In genomic region chr14:56555921-56556570, GRCh38 we compare ENCODE assay signal across 1 cellular context.
TF ChIP-seq lines count a peak whose summit lies in the region.

No MANE protein-coding gene starts in this region.

TF ChIP-seq in K562, 482 proteins besides CTCF, POLR2A, EP300 and RAD21 (continued from another document and continues in another):
- no peak for TF ChIP-seq ZNF592 (IDR thresholded peaks at IDR 0.05)
- TF ChIP-seq ZNF175 (CRISPR knock-in tag; IDR thresholded peaks at IDR 0.05; ENCODE audit: low read depth): no peak; the same call in 1 of the 2 replicates
- TF ChIP-seq SMC3 (conservative IDR thresholded peaks at IDR 0.05; ENCODE audit: insufficient read depth, low read depth, low read length): 0 out of 2 replicates have a peak, but pooled peaks have one; percentile 26
- 0 out of 2 replicates have a peak, but pooled peaks have one; percentile 30 for TF ChIP-seq ZNF589 (CRISPR knock-in tag; IDR thresholded peaks at IDR 0.05; ENCODE audit: low read depth)
- no peak for TF ChIP-seq RBBP5 (IDR thresholded peaks at IDR 0.05; ENCODE audit: borderline replicate concordance, insufficient read depth, low read length, poor library complexity, severe bottlenecking)
- TF ChIP-seq SNAPC5 (CRISPR knock-in tag; IDR thresholded peaks at IDR 0.05): no peak
- TF ChIP-seq MBD1 (CRISPR knock-in tag; IDR thresholded peaks at IDR 0.05): no peak
- no peak for TF ChIP-seq KDM4B (IDR thresholded peaks at IDR 0.05; ENCODE audit: borderline replicate concordance in 2 of 2, low read depth in 1 of 2)
- peak; percentile 37; the same call in 1 of the 2 replicates for TF ChIP-seq SMARCA4 (IDR thresholded peaks at IDR 0.05)
- no peak for TF ChIP-seq DACH1 (IDR thresholded peaks at IDR 0.05; ENCODE audit: partially characterized antibody)
- TF ChIP-seq VEZF1 (CRISPR knock-in tag; IDR thresholded peaks at IDR 0.05): no peak
- TF ChIP-seq FOXK2 (conservative IDR thresholded peaks at IDR 0.05 in 1 of 2, IDR thresholded peaks at IDR 0.05 in 1 of 2; ENCODE audit: low read depth in 2 of 2): 0 out of 4 replicates have a peak, but pooled peaks have one; percentile 25 to 55
- no peak for TF ChIP-seq RB1 (IDR thresholded peaks at IDR 0.05; ENCODE audit: low read depth)
- TF ChIP-seq ZNF512 (tag; IDR thresholded peaks at IDR 0.05): no peak
- no peak for TF ChIP-seq HDGF (IDR thresholded peaks at IDR 0.05)
- no peak for TF ChIP-seq ZNF77 (CRISPR knock-in tag; IDR thresholded peaks at IDR 0.05)
- TF ChIP-seq RNF2 (IDR thresholded peaks at IDR 0.05): no peak
- no peak for TF ChIP-seq ZFP1 (CRISPR knock-in tag; IDR thresholded peaks at IDR 0.05)
- TF ChIP-seq SP2 (IDR thresholded peaks at IDR 0.05; ENCODE audit: extremely low read depth, low read depth, low read length, poor library complexity, severe bottlenecking): no peak
- peak; percentile 28; the same call in 1 of the 2 replicates for TF ChIP-seq MGA (IDR thresholded peaks at IDR 0.05)
- TF ChIP-seq MBD2 (IDR thresholded peaks at IDR 0.05; ENCODE audit: borderline replicate concordance, low read depth): no peak
- no peak for TF ChIP-seq CBFB (CRISPR knock-in tag; IDR thresholded peaks at IDR 0.05)
- peak; percentile 71; the same call in 1 of the 2 replicates for TF ChIP-seq CEBPG (CRISPR knock-in tag; IDR thresholded peaks at IDR 0.05)
- TF ChIP-seq CEBPG (tag; conservative IDR thresholded peaks at IDR 0.05 in 1 of 2, IDR thresholded peaks at IDR 0.05 in 1 of 2): peak; percentile 80 to 95
- TF ChIP-seq PRPF4 (IDR thresholded peaks at IDR 0.05; ENCODE audit: insufficient read depth, low read depth, low read length, poor library complexity, severe bottlenecking): no peak
- peak; percentile 10 for TF ChIP-seq ZFP36 (IDR thresholded peaks at IDR 0.05; ENCODE audit: low read depth, low read length, partially characterized antibody)
- no peak for TF ChIP-seq ZMIZ1 (IDR thresholded peaks at IDR 0.05; ENCODE audit: low read depth in 2 of 2, low read length in 2 of 2)
- TF ChIP-seq HDAC6 (IDR thresholded peaks at IDR 0.05; ENCODE audit: low read depth, low read length): no peak
